Comparison of ENCODE assay signal across 8 cellular contexts in the genomic region with DNA sequence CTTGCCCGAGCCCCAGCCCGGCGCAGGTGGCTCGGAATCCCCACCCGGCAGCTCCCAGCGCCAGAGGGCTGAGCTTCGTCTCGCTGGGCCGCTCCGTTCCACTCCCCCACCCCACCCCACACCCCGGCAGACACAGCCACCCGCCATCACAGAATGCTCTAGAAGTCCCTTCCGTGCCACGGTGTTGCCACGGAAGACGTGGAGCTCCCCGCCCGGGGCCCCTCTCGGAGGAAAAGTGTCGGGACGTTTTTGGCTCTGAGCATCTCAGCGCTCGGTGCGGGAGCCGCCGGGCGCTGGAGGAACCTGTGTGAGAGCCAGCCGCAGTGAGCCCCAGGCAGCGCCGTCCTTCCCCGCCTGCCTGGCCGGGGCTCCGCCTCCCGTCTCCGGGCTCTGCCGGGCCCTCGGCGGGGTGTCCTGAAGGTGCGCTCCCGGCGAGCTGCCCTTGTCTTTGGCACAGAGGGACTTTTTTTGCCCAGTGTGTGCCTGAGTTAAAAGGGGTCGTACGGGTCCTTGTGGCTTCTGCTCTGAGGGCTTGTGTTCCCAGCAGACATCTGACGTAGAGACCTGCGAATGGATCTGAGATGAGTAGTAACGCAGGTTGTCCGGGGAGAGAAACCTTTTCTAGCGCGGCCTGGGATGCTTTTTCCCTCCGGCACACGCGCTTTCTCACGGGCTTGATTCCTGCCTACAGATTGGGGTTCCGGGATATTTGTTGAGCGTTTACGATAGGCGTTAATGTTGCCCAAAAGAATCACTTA. TPM values are rescaled to one million over a fixed set of nuclear protein-coding genes. Genes with fewer than 3 reads are reported as not detected.
DNase-seq lines count a peak whose midpoint lies in the region; ATAC-seq, FAIRE-seq and TF ChIP-seq lines count a peak whose summit lies in the region.

No MANE protein-coding gene starts in this region.

- H3K9me3 Mint-ChIP-seq in activated naive CD4-positive, alpha-beta T cell treated with anti-CD3 and anti-CD28 coated beads, Interleukin-2, amount 50 U/mL, for 72 hours = no peaks in the 10 kb centered on the region

- H3K36me3 Mint-ChIP-seq in activated naive CD4-positive, alpha-beta T cell treated with anti-CD3 and anti-CD28 coated beads, Interleukin-2, amount 50 U/mL, for 72 hours = peaks cover 15 to 22% of the 10 kb centered on the region in 2 donors

- peak overlapping the region; percentile 73 for H3K4me2 ChIP-seq in parathyroid adenoma (ENCODE audit: low read length)

- H3K27me3 ChIP-seq in parathyroid adenoma (ENCODE audit: control insufficient read depth, insufficient read depth, low read length) (no peaks in the 10 kb centered on the region), tibial artery (no peaks in the 10 kb centered on the region)

- H3K4me3 ChIP-seq in parathyroid adenoma (ENCODE audit: low read depth, low read length) (peak overlapping the region; percentile 77), tibial artery (peak overlapping the region; percentile 98)

- peak overlapping the region; percentile 84 for H3K27ac ChIP-seq in parathyroid adenoma
- H3K27ac ChIP-seq in tibial artery = peak overlapping the region; percentile 99 to 100

- H3K9me3 ChIP-seq in parathyroid adenoma (ENCODE audit: control insufficient read depth, low read length) (no peaks in the 10 kb centered on the region), tibial artery (no peaks in the 10 kb centered on the region)

- H3K36me3 ChIP-seq in parathyroid adenoma (ENCODE audit: control insufficient read depth, insufficient read depth, low read length) = no peaks in the 10 kb centered on the region
- no peaks in the 10 kb centered on the region for H3K36me3 ChIP-seq in tibial artery

- intact Hi-C loops in Right ventricle myocardium superior (cut with DNase I) (loop anchor here (5.0 to 10.0 kb wide), 2 partner anchors 60 to 97 kb away; no protein-coding TSS in a partner anchor), tibial artery (cut with DNase I; ENCODE audit: low total_unique reads) (loop anchor here (5.0 to 10.0 kb wide), 4 partner anchors 193 to 900 kb away; a partner anchor contains a TSS)

- H3K79me2 ChIP-seq in parathyroid adenoma = peaks cover 15% of the 10 kb centered on the region

- H3K27ac Mint-ChIP-seq in activated naive CD4-positive, alpha-beta T cell treated with anti-CD3 and anti-CD28 coated beads, Interleukin-2, amount 50 U/mL, for 72 hours = peak overlapping the region; percentile 91 to 99

- H2AFZ ChIP-seq in parathyroid adenoma = peak overlapping the region; percentile 79

- peak overlapping the region; percentile 49 for H3K9ac ChIP-seq in parathyroid adenoma

- no peak for TF ChIP-seq CTCF in parathyroid adenoma (IDR thresholded peaks at IDR 0.05)
- TF ChIP-seq CTCF in tibial artery (IDR thresholded peaks at IDR 0.05) = no peak

- ATAC-seq in HG02970 (IDR thresholded peaks at IDR 0.05; ENCODE audit: low FRiP score, unreplicated experiment) (peak; percentile 0), Right ventricle myocardium superior (ENCODE audit: poor library complexity) (peak; percentile 30)
- no peak for ATAC-seq in activated naive CD4-positive, alpha-beta T cell treated with anti-CD3 and anti-CD28 coated beads, Interleukin-2, amount 50 U/mL, for 72 hours

- DNase-seq in DMS 273 treated with DMSO at 0.1 percent for 48 hours (lab: John Stamatoyannopoulos, UW) (peak; percentile 16), RCC 7860 (ENCODE audit: low spot score) (peak; percentile 31), Right ventricle myocardium superior (peak; percentile 76), tibial artery (peak; percentile 47 to 79), RPMI8226 (no peak)
- DNase-seq in activated naive CD4-positive, alpha-beta T cell treated with anti-CD3 and anti-CD28 coated beads, Interleukin-2, amount 50 U/mL, for 72 hours (ENCODE audit: low spot score in 2 of 2) = peak; percentile 66 to 73

- FAIRE-seq in RCC 7860 (lab: Jason Lieb, UNC) = no peak

- peaks cover 6% of the 10 kb centered on the region for H3K4me1 ChIP-seq in parathyroid adenoma
- peaks cover 0 to 41% (median 13%) of the 10 kb centered on the region in 4 donors for H3K4me1 ChIP-seq in tibial artery

RNA-seq across cellular contexts. Expression of a gene that starts 1.8 kb away (rescaled TPM):
- 10 to 100 TPM; 33.8 to 66.0 TPM for total RNA-seq in activated naive CD4-positive, alpha-beta T cell treated with anti-CD3 and anti-CD28 coated beads, Interleukin-2, amount 50 U/mL, for 72 hours
- total RNA-seq in Right ventricle myocardium superior = 16.1 TPM

Comparison
In these comparisons a context has a peak if more than half of its experiments do, and no peak if none do; other contexts are left out.
1. ATAC-seq: peak in HG02970 (single experiment) and Right ventricle myocardium superior (single experiment); none in activated naive CD4-positive, alpha-beta T cell treated with anti-CD3 and anti-CD28 coated beads, Interleukin-2, amount 50 U/mL, for 72 hours (0 of 2).